Comparison of ENCODE assay signal across 1 cellular context in the genomic region with DNA sequence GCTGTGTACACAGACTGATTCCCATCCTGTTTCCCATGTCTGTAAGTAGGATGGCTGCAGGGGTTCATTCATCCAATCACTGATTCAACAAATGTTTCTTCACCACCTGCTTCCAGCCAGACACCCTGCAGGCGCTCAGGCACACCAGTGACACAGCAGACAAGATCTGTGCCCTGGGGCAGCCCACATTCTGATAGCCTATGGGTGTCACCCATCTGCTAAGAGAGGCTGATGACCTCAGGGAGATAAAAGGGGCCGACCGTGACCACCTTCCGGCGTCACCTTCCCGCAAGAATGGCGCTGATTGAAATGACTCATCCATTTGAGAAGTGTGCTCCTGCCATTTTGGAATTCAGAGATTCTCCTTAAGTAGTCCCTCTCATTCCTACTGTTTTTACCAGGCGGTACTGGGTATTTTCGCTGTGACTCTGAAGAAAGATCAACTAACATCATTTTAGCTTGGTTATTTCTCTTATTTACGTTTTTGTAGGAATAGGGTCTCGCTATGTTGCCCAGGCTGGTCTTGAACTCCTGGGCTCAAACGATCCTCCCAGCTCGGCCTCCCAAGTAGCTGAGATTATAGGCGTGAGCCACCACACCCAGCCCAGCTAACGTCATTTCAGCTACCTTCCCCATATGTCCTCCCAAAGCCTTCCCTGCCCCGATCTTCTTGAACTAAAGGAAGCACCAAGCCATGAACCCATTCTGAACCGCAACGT.
TF ChIP-seq lines count a peak whose summit lies in the region.

No MANE protein-coding gene starts in this region.

TF ChIP-seq in K562, 482 proteins besides CTCF, POLR2A, EP300 and RAD21 (continued from another document and continues in another):
- TF ChIP-seq, protein P1, sequence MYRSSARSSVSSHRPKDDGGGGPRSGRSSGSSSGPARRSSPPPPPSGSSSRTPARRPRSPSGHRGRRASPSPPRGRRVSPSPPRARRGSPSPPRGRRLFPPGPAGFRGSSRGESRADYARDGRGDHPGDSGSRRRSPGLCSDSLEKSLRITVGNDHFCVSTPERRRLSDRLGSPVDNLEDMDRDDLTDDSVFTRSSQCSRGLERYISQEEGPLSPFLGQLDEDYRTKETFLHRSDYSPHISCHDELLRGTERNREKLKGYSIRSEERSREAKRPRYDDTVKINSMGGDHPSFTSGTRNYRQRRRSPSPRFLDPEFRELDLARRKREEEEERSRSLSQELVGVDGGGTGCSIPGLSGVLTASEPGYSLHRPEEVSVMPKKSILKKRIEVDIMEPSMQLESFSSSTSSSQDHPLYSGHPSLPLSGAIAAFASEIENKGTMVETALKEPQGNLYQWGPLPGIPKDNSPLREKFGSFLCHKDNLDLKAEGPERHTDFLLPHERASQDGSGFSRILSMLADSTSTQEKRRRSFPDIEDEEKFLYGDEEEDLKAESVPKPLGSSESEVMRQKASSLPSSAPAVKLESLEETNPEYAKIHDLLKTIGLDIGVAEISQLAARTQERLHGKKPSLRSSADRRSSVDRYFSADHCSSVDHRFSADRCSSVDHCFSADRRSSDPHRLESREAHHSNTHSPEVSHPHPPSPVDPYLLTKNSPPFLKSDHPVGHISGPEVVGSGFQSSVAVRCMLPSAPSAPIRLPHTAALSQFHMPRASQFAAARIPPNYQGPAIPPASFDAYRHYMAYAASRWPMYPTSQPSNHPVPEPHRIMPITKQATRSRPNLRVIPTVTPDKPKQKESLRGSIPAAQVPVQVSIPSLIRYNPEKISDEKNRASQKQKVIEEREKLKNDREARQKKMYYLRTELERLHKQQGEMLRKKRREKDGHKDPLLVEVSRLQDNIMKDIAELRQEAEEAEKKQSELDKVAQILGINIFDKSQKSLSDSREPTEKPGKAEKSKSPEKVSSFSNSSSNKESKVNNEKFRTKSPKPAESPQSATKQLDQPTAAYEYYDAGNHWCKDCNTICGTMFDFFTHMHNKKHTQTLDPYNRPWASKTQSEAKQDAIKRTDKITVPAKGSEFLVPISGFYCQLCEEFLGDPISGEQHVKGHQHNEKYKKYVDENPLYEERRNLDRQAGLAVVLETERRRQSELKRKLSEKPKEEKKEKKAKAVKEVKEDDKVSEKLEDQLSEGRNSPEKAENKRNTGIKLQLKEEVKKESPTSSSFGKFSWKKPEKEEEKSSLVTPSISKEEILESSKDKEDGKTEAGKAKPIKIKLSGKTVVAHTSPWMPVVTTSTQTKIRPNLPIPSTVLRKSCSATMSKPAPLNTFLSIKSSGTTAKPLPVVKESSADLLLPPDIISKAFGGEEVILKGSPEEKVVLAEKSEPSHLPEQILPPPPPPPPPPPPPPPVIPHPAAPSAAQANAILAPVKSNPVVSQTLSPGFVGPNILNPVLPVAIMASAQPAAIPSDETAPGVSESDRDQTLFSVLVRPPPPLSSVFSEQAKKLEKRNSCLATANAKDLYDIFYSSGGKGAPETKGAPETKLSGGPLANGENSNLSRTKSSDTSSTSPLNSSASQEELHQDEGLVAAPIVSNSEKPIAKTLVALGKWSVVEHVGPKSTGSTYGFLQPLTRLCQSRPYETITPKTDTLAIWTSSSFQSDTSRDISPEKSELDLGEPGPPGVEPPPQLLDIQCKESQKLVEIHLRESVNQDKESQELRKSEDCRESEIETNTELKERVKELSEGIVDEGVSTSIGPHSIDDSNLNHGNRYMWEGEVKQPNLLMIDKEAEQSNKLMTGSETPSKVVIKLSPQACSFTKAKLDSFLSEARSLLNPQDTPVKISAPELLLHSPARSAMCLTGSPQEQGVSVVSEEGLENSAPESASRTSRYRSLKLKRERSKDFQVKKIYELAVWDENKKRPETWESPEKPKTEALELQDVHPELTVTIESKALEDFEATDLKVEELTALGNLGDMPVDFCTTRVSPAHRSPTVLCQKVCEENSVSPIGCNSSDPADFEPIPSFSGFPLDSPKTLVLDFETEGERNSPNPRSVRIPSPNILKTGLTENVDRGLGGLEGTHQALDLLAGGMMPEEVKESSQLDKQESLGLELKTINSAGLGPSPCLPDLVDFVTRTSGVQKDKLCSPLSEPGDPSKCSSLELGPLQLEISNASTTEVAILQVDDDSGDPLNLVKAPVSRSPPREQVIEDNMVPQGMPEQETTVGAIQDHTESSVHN (IDR thresholded peaks at IDR 0.05; ENCODE audit: borderline replicate concordance in 1 of 2, low read depth in 1 of 2), result 0 out of 4 replicates have a peak, but pooled peaks of 1 of the 2 experiments have one; percentile 31
- TF ChIP-seq JUND (IDR thresholded peaks at IDR 0.05; ENCODE audit: borderline replicate concordance, low read depth, low read length) (peak; percentile 93), JUND (tag; IDR thresholded peaks at IDR 0.05; ENCODE audit: borderline replicate concordance, low read depth, low read length) (peak; percentile 92; the same call in 2 of the 3 replicates), NRF1 (conservative IDR thresholded peaks at IDR 0.05 in 1 of 2, IDR thresholded peaks at IDR 0.05 in 1 of 2) (peak; percentile 30 to 31; a peak in 2 of 4 replicates), MEIS2 (IDR thresholded peaks at IDR 0.05; ENCODE audit: partially characterized antibody) (peak; percentile 54), DPF2 (IDR thresholded peaks at IDR 0.05) (0 out of 2 replicates have a peak, but pooled peaks have one; percentile 64), SMARCC2 (IDR thresholded peaks at IDR 0.05; ENCODE audit: low read depth) (no peak), RFX7 (CRISPR knock-in tag; IDR thresholded peaks at IDR 0.05) (no peak), GATA2 (CRISPR knock-in tag; IDR thresholded peaks at IDR 0.05) (peak; percentile 18; the same call in 1 of the 2 replicates), YY1 (IDR thresholded peaks at IDR 0.05; ENCODE audit: borderline replicate concordance in 1 of 3, control insufficient read depth in 1 of 3, extremely low read depth in 1 of 3, insufficient read depth in 3 of 3, insufficient read length in 1 of 3, insufficient replicate concordance in 2 of 3, low read depth in 1 of 3, low read length in 2 of 3) (peak in 2 of 3 experiments; percentile 49 to 89), HNRNPK (IDR thresholded peaks at IDR 0.05; ENCODE audit: low read depth, low read length, poor library complexity, severe bottlenecking) (no peak), TBL1XR1 (IDR thresholded peaks at IDR 0.05; ENCODE audit: low read length in 2 of 2) (0 out of 4 replicates have a peak, but pooled peaks of 1 of the 2 experiments have one; percentile 31), ZBTB8A (IDR thresholded peaks at IDR 0.05; ENCODE audit: partially characterized antibody) (no peak), HNRNPUL1 (IDR thresholded peaks at IDR 0.05; ENCODE audit: low read length) (no peak), L3MBTL2 (IDR thresholded peaks at IDR 0.05) (0 out of 2 replicates have a peak, but pooled peaks have one; percentile 18), TCF3 (CRISPR knock-in tag; IDR thresholded peaks at IDR 0.05) (peak; percentile 35), RCOR1 (IDR thresholded peaks at IDR 0.05; ENCODE audit: borderline replicate concordance in 1 of 2, low read depth in 2 of 2, low read length in 2 of 2) (peak in 1 of 2 experiments; percentile 99; a peak in 2 of 4 replicates), MTA1 (IDR thresholded peaks at IDR 0.05; ENCODE audit: borderline replicate concordance) (0 out of 2 replicates have a peak, but pooled peaks have one; percentile 26), ESRRA (IDR thresholded peaks at IDR 0.05; ENCODE audit: borderline replicate concordance, low read depth) (peak; percentile 63; the same call in 1 of the 2 replicates), KDM1A (IDR thresholded peaks at IDR 0.05) (peak; percentile 96 to 98), POLR3G (IDR thresholded peaks at IDR 0.05; ENCODE audit: extremely low read depth, insufficient read length, insufficient replicate concordance) (no peak), NFXL1 (CRISPR knock-in tag; IDR thresholded peaks at IDR 0.05) (no peak), ETV5 (CRISPR knock-in tag; IDR thresholded peaks at IDR 0.05; ENCODE audit: low read depth) (0 out of 2 replicates have a peak, but pooled peaks have one; percentile 63), FOXP1 (CRISPR knock-in tag; IDR thresholded peaks at IDR 0.05) (0 out of 2 replicates have a peak, but pooled peaks have one; percentile 32), FOSL1 (tag; conservative IDR thresholded peaks at IDR 0.05) (peak; percentile 97), JUN (IDR thresholded peaks at IDR 0.05; ENCODE audit: borderline replicate concordance, low read depth, low read length) (peak; percentile 84), JUN (CRISPR knock-in tag; IDR thresholded peaks at IDR 0.05; ENCODE audit: borderline replicate concordance) (0 out of 2 replicates have a peak, but pooled peaks have one; percentile 63), SMC3 (conservative IDR thresholded peaks at IDR 0.05; ENCODE audit: insufficient read depth, low read depth, low read length) (no peak)
- TF ChIP-seq, protein P2, sequence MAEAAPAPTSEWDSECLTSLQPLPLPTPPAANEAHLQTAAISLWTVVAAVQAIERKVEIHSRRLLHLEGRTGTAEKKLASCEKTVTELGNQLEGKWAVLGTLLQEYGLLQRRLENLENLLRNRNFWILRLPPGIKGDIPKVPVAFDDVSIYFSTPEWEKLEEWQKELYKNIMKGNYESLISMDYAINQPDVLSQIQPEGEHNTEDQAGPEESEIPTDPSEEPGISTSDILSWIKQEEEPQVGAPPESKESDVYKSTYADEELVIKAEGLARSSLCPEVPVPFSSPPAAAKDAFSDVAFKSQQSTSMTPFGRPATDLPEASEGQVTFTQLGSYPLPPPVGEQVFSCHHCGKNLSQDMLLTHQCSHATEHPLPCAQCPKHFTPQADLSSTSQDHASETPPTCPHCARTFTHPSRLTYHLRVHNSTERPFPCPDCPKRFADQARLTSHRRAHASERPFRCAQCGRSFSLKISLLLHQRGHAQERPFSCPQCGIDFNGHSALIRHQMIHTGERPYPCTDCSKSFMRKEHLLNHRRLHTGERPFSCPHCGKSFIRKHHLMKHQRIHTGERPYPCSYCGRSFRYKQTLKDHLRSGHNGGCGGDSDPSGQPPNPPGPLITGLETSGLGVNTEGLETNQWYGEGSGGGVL (CRISPR knock-in tag; IDR thresholded peaks at IDR 0.05), result no peak
- TF ChIP-seq, protein P3, sequence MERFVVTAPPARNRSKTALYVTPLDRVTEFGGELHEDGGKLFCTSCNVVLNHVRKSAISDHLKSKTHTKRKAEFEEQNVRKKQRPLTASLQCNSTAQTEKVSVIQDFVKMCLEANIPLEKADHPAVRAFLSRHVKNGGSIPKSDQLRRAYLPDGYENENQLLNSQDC (CRISPR knock-in tag; IDR thresholded peaks at IDR 0.05), result no peak
- TF ChIP-seq, protein P4, sequence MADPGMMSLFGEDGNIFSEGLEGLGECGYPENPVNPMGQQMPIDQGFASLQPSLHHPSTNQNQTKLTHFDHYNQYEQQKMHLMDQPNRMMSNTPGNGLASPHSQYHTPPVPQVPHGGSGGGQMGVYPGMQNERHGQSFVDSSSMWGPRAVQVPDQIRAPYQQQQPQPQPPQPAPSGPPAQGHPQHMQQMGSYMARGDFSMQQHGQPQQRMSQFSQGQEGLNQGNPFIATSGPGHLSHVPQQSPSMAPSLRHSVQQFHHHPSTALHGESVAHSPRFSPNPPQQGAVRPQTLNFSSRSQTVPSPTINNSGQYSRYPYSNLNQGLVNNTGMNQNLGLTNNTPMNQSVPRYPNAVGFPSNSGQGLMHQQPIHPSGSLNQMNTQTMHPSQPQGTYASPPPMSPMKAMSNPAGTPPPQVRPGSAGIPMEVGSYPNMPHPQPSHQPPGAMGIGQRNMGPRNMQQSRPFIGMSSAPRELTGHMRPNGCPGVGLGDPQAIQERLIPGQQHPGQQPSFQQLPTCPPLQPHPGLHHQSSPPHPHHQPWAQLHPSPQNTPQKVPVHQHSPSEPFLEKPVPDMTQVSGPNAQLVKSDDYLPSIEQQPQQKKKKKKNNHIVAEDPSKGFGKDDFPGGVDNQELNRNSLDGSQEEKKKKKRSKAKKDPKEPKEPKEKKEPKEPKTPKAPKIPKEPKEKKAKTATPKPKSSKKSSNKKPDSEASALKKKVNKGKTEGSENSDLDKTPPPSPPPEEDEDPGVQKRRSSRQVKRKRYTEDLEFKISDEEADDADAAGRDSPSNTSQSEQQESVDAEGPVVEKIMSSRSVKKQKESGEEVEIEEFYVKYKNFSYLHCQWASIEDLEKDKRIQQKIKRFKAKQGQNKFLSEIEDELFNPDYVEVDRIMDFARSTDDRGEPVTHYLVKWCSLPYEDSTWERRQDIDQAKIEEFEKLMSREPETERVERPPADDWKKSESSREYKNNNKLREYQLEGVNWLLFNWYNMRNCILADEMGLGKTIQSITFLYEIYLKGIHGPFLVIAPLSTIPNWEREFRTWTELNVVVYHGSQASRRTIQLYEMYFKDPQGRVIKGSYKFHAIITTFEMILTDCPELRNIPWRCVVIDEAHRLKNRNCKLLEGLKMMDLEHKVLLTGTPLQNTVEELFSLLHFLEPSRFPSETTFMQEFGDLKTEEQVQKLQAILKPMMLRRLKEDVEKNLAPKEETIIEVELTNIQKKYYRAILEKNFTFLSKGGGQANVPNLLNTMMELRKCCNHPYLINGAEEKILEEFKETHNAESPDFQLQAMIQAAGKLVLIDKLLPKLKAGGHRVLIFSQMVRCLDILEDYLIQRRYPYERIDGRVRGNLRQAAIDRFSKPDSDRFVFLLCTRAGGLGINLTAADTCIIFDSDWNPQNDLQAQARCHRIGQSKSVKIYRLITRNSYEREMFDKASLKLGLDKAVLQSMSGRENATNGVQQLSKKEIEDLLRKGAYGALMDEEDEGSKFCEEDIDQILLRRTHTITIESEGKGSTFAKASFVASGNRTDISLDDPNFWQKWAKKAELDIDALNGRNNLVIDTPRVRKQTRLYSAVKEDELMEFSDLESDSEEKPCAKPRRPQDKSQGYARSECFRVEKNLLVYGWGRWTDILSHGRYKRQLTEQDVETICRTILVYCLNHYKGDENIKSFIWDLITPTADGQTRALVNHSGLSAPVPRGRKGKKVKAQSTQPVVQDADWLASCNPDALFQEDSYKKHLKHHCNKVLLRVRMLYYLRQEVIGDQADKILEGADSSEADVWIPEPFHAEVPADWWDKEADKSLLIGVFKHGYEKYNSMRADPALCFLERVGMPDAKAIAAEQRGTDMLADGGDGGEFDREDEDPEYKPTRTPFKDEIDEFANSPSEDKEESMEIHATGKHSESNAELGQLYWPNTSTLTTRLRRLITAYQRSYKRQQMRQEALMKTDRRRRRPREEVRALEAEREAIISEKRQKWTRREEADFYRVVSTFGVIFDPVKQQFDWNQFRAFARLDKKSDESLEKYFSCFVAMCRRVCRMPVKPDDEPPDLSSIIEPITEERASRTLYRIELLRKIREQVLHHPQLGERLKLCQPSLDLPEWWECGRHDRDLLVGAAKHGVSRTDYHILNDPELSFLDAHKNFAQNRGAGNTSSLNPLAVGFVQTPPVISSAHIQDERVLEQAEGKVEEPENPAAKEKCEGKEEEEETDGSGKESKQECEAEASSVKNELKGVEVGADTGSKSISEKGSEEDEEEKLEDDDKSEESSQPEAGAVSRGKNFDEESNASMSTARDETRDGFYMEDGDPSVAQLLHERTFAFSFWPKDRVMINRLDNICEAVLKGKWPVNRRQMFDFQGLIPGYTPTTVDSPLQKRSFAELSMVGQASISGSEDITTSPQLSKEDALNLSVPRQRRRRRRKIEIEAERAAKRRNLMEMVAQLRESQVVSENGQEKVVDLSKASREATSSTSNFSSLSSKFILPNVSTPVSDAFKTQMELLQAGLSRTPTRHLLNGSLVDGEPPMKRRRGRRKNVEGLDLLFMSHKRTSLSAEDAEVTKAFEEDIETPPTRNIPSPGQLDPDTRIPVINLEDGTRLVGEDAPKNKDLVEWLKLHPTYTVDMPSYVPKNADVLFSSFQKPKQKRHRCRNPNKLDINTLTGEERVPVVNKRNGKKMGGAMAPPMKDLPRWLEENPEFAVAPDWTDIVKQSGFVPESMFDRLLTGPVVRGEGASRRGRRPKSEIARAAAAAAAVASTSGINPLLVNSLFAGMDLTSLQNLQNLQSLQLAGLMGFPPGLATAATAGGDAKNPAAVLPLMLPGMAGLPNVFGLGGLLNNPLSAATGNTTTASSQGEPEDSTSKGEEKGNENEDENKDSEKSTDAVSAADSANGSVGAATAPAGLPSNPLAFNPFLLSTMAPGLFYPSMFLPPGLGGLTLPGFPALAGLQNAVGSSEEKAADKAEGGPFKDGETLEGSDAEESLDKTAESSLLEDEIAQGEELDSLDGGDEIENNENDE (IDR thresholded peaks at IDR 0.05; ENCODE audit: low read depth, low read length), result no peak
